ENCODE assay signal across 16 cellular contexts in the genomic region with DNA sequence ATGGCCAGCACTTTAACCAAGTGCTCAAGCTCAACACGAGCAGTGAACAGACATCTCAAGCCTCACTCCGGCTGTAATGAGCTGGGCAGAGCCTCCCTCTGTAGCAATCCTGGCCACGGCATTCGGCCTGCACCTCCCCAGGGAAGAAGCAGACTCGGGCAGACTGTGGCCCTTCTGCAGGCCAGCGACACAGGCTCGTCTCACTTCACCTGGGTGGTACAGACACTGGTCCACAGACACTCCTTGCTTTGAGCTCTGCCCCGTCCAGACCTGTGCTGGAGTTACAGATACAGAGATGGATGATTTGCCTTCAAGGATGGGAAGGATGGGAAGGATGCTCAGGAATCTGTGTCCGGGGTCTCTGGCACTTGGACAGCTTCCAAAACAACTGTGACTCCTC.
"Had no signal": no experiment of that assay in that cellular context is flagged by ENCODE, and none has a peak within 500 bp of the region (broad histone marks: within the 10 kb centered on the region; RNA-seq: fewer than 3 reads in every experiment).

No MANE protein-coding gene starts in this region.

- DNase-seq: cortex of kidney; effector memory CD4-positive, alpha-beta T cell; foreskin keratinocyte; heart right ventricle; hippocampal formation; left cardiac atrium; left lung; left ventricle myocardium superior; lower lobe of right lung; mesenchymal stem cell; mucosa of descending colon; naive B cell had no signal

- H3K9me3 Mint-ChIP-seq: dendritic cell treated with granulocyte-macrophage colony-stimulating factor and Interleukin-4, amounts not matched to agents 40 ng/mL and 50 ng/mL, for 4 days; mesothelial cell of epicardium had no signal

- H3K4me3 ChIP-seq: esophagus muscularis mucosa, gastroesophageal sphincter, heart right ventricle, left lung, lower lobe of right lung, mucosa of descending colon had no signal

- H3K36me3 ChIP-seq: esophagus muscularis mucosa, gastroesophageal sphincter, heart right ventricle, left lung, lower lobe of right lung had no signal

- H3K4me3 Mint-ChIP-seq: dendritic cell treated with granulocyte-macrophage colony-stimulating factor and Interleukin-4, amounts not matched to agents 40 ng/mL and 50 ng/mL, for 4 days; mesothelial cell of epicardium; naive B cell had no signal

- ATAC-seq: foreskin keratinocyte, gastroesophageal sphincter, heart right ventricle, left cardiac atrium, left lung, left ventricle myocardium superior, lower lobe of right lung, mucosa of descending colon had no signal

- H3K27ac Mint-ChIP-seq: dendritic cell treated with granulocyte-macrophage colony-stimulating factor and Interleukin-4, amounts not matched to agents 40 ng/mL and 50 ng/mL, for 4 days; mesothelial cell of epicardium; naive B cell had no signal

- H3K27ac ChIP-seq: esophagus muscularis mucosa, foreskin keratinocyte, gastroesophageal sphincter, heart right ventricle, left lung, lower lobe of right lung had no signal

- H3K4me1 Mint-ChIP-seq: mesothelial cell of epicardium, naive B cell had no signal

- H3K4me1 ChIP-seq: esophagus muscularis mucosa, foreskin keratinocyte, gastroesophageal sphincter, heart right ventricle, left lung, lower lobe of right lung had no signal

- H3K9me3 ChIP-seq: esophagus muscularis mucosa, gastroesophageal sphincter, left lung, lower lobe of right lung, mucosa of descending colon had no signal

- H3K36me3 Mint-ChIP-seq: mesothelial cell of epicardium, naive B cell had no signal

- H3K27me3 ChIP-seq: foreskin keratinocyte had no signal
